Comparison of ENCODE assay signal across 28 cellular contexts in the genomic region with DNA sequence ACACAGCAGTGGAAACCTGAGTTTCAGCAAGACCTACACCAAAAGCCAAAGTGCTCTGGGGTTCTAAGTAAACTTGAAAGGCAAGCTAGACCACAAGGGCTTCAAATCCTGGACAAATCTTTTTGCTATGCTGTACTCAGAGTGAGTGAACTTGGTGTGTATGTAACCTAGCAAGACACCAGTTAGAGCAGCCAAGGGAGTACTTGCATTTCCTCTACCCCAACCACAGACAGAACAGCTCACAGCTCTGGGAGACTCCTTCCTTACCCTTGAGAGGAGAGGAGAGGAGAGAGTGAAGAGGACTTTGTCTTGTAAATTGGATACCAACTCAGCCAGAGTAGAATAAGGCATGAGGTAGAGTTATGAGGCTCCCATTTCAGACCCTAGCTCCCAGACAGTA.
"Had no signal": no experiment of that assay in that cellular context is flagged by ENCODE, and none has a peak within 500 bp of the region (broad histone marks: within the 10 kb centered on the region; RNA-seq: fewer than 3 reads in every experiment).

No MANE protein-coding gene starts in this region.

- H3K9ac ChIP-seq: KMS-11 had no signal

- H3K36me3 ChIP-seq: ascending aorta, MG63, Peyer's patch, SJSA1 had no signal

- H3K4me3 Mint-ChIP-seq: activated CD4-positive, alpha-beta memory T cell treated with anti-CD3 and anti-CD28 coated beads, Interleukin-2, amount 10 ng/mL, durations not matched to agents 7 days and 5 days; activated CD4-positive, alpha-beta T cell treated with anti-CD3 and anti-CD28 coated beads for 36 hours; activated naive CD8-positive, alpha-beta T cell treated with anti-CD3 and anti-CD28 coated beads, Interleukin-2, amount 50 U/mL, for 24 hours; central memory CD8-positive, alpha-beta T cell; IgD-negative memory B cell; T-helper 1 cell treated with Interleukin-12 subunit alpha and Interleukin-12 subunit beta and Interleukin-4 antibody, amounts not matched to agents 30 μg/mL and 1 μg/mL, for 36 hours had no signal

- H3K27me3 ChIP-seq: ascending aorta, body of pancreas, MG63, Peyer's patch, SJSA1 had no signal

- ATAC-seq: activated CD4-positive, alpha-beta T cell treated with anti-CD3 and anti-CD28 coated beads for 36 hours; activated naive CD8-positive, alpha-beta T cell treated with anti-CD3 and anti-CD28 coated beads, Interleukin-2, amount 50 U/mL, for 24 hours; body of pancreas; SK-N-SH treated with all-trans-retinoic acid at 6 μM for 48 hours had no signal

- H3K4me2 ChIP-seq: KMS-11 had no signal

- H3K4me1 Mint-ChIP-seq: activated CD4-positive, alpha-beta memory T cell treated with anti-CD3 and anti-CD28 coated beads, Interleukin-2, amount 10 ng/mL, durations not matched to agents 7 days and 5 days; activated CD4-positive, alpha-beta T cell treated with anti-CD3 and anti-CD28 coated beads for 36 hours; activated naive CD8-positive, alpha-beta T cell treated with anti-CD3 and anti-CD28 coated beads, Interleukin-2, amount 50 U/mL, for 24 hours had no signal

- H3K9me3 ChIP-seq: body of pancreas, MG63, Peyer's patch, SJSA1 had no signal

- H3K27ac ChIP-seq: ascending aorta, body of pancreas, KMS-11, Peyer's patch, SJSA1 had no signal

- H3K4me3 ChIP-seq: ascending aorta, body of pancreas, MG63, Peyer's patch, SJSA1 had no signal

- H3K27ac Mint-ChIP-seq: activated CD4-positive, alpha-beta memory T cell treated with anti-CD3 and anti-CD28 coated beads, Interleukin-2, amount 10 ng/mL, durations not matched to agents 7 days and 5 days; activated CD4-positive, alpha-beta T cell treated with anti-CD3 and anti-CD28 coated beads for 36 hours; activated naive CD8-positive, alpha-beta T cell treated with anti-CD3 and anti-CD28 coated beads, Interleukin-2, amount 50 U/mL, for 24 hours; activated T-helper 2 cell treated with anti-CD3 and anti-CD28 coated beads, Interferon-gamma antibody, Interleukin-2, Interleukin-4, amounts not matched to agents 10 μg/mL and 5 μg/mL and 100 μg/mL, durations not matched to agents 14 hours and 24 hours and 36 hours; T-helper 1 cell treated with Interleukin-12 subunit alpha and Interleukin-12 subunit beta and Interleukin-4 antibody, amounts not matched to agents 30 μg/mL and 1 μg/mL, for 36 hours had no signal

- H3K27me3 Mint-ChIP-seq: activated CD4-positive, alpha-beta memory T cell treated with anti-CD3 and anti-CD28 coated beads, Interleukin-2, amount 10 ng/mL, durations not matched to agents 7 days and 5 days; activated CD4-positive, alpha-beta T cell treated with anti-CD3 and anti-CD28 coated beads for 36 hours; activated naive CD8-positive, alpha-beta T cell treated with anti-CD3 and anti-CD28 coated beads, Interleukin-2, amount 50 U/mL, for 24 hours; central memory CD8-positive, alpha-beta T cell; IgD-negative memory B cell had no signal

- H3K4me1 ChIP-seq: ascending aorta, body of pancreas, Peyer's patch, SJSA1 had no signal

- DNase-seq: activated CD4-positive, alpha-beta memory T cell treated with anti-CD3 and anti-CD28 coated beads, Interleukin-2, amount 10 ng/mL, durations not matched to agents 7 days and 5 days; activated CD4-positive, alpha-beta T cell treated with anti-CD3 and anti-CD28 coated beads for 36 hours; activated CD4-positive, alpha-beta T cell treated with anti-CD3 and anti-CD28 coated beads, Interleukin-2, amount 50 U/mL, for 1 hour; activated CD4-positive, CD25-positive, alpha-beta regulatory T cell; activated gamma-delta T cell treated with Interleukin-2 at 50 U/mL for 16 hours; activated naive CD4-positive, alpha-beta T cell treated with anti-CD3 and anti-CD28 coated beads, Interleukin-2, amount 50 U/mL, for 16 hours; activated naive CD8-positive, alpha-beta T cell treated with anti-CD3 and anti-CD28 coated beads, Interleukin-2, amount 50 U/mL, for 24 hours; activated T-cell treated with anti-CD3 and anti-CD28 coated beads for 4 hours; activated T-cell treated with anti-CD3 and anti-CD28 coated beads, Interleukin-2, amount 50 U/mL, for 48 hours; amniotic stem cell; body of pancreas; MG63; NCI-H1092; NCI-H1417 treated with DMSO at 0.1 percent for 48 hours; NCI-H1694; NCI-H2029; NCI-H2107; NCI-H524; Peyer's patch; SHP77 had no signal
